ENCODE assay signal across 22 cellular contexts in genomic region chr19:4043966-4044365, GRCh38.
"Had no signal": no experiment of that assay in that cellular context is flagged by ENCODE, and none has a peak within 500 bp of the region (broad histone marks: within the 10 kb centered on the region; RNA-seq: fewer than 3 reads in every experiment).

No MANE protein-coding gene starts in this region.

- DNase-seq: activated CD4-positive, alpha-beta T cell treated with anti-CD3 and anti-CD28 coated beads, Interleukin-2, amount 10 ng/mL, durations not matched to agents 24 days and 14 days; activated CD8-positive, alpha-beta memory T cell treated with anti-CD3 and anti-CD28 coated beads, Interleukin-2, amount 10 ng/mL, durations not matched to agents 7 days and 5 days; activated CD8-positive, alpha-beta T cell treated with anti-CD3 and anti-CD28 coated beads for 36 hours; activated gamma-delta T cell; activated naive CD4-positive, alpha-beta T cell treated with anti-CD3 and anti-CD28 coated beads, Interleukin-2, amount 50 U/mL, for 16 hours; activated naive CD8-positive, alpha-beta T cell treated with anti-CD3 and anti-CD28 coated beads, Interleukin-2, amount 50 U/mL, for 24 hours; activated T-cell treated with anti-CD3 and anti-CD28 coated beads for 4 hours; anterior cingulate cortex; body of pancreas; effector memory CD4-positive, alpha-beta T cell; foreskin melanocyte; immature natural killer cell; psoas muscle; stimulated activated CD4-positive, alpha-beta T cell treated with anti-CD3 and anti-CD28 coated beads, Interleukin-4, amount 100 ng/mL, for 4 hours; transverse colon; uterus had no signal

- H3K4me1 ChIP-seq: uterus had no signal

- FAIRE-seq: pancreas had no signal

- H3K9me3 ChIP-seq: body of pancreas, left lung, pancreas, psoas muscle, suprapubic skin, transverse colon, uterus had no signal

- H3K4me3 ChIP-seq: body of pancreas, cardiac muscle cell, left lung, pancreas, psoas muscle, suprapubic skin, transverse colon, uterus had no signal

- H3K27me3 ChIP-seq: body of pancreas, cardiac muscle cell, left lung, pancreas, suprapubic skin, transverse colon, uterus had no signal

- ATAC-seq: activated CD4-positive, CD25-positive, alpha-beta regulatory T cell treated with anti-CD3 and anti-CD28 coated beads, Interleukin-2, amount 50 U/mL, for 24 hours; activated CD8-positive, alpha-beta memory T cell treated with anti-CD3 and anti-CD28 coated beads, Interleukin-2, amount 10 ng/mL, durations not matched to agents 7 days and 5 days; activated CD8-positive, alpha-beta T cell treated with anti-CD3 and anti-CD28 coated beads for 36 hours; activated naive CD8-positive, alpha-beta T cell treated with anti-CD3 and anti-CD28 coated beads, Interleukin-2, amount 50 U/mL, for 24 hours; body of pancreas; left lung; pancreas; psoas muscle; right cardiac atrium had no signal

- H3K27ac ChIP-seq: cardiac muscle cell, left lung, psoas muscle, suprapubic skin, uterus had no signal

- H3K36me3 ChIP-seq: pancreas, uterus had no signal
